Comparison of ENCODE assay signal across 7 cellular contexts in genomic region chr15:42494998-42495360, GRCh38. TPM values are rescaled to one million over a fixed set of nuclear protein-coding genes. Genes with fewer than 3 reads are reported as not detected.
DNase-seq lines count a peak whose midpoint lies in the region; ATAC-seq and TF ChIP-seq lines count a peak whose summit lies in the region.

No MANE protein-coding gene starts in this region.

- in situ Hi-C loops in astrocyte of the cerebellum (cut with HindIII; ENCODE audit: low sequenced_read_pairs) = no loop called here

- DNase-seq in NCI-H460 (ENCODE audit: extremely low read depth, low read depth) (peak; percentile 33), astrocyte of the cerebellum (ENCODE audit: low read depth) (no peak), hippocampal formation (lab: John Stamatoyannopoulos, UW) (peak; percentile 67 to 75), putamen (ENCODE audit: low spot score) (peak; percentile 82), SIG-M5 (lab: John Stamatoyannopoulos, UW) (no peak)

- no peak for TF ChIP-seq CTCF in astrocyte of the cerebellum (IDR thresholded peaks at IDR 0.05; ENCODE audit: low read depth, low read length, missing control alignments)

- ATAC-seq in HG03442 (IDR thresholded peaks at IDR 0.05; ENCODE audit: unreplicated experiment) = no peak

- H3K4me3 ChIP-seq in GM08714 (ENCODE audit: low read length) (peak overlapping the region; percentile 77), astrocyte of the cerebellum (ENCODE audit: low read depth, low read length) (peak overlapping the region; percentile 58)

RNA-seq across cellular contexts. Expression of gene SNAP23, which starts 0.5 kb away (rescaled TPM):
- total RNA-seq in NCI-H460 (2014; rRNA removed; shearing (Covaris generic)) = 31.6 and 37.9 TPM in 2 replicates
- polyA plus RNA-seq in NCI-H460 (2014; cell fraction: nucleus; rRNA removed) = 24.1 and 25.2 TPM in 2 replicates

RNA-seq across cellular contexts. Expression of gene ZNF106, which starts 4.0 kb away (rescaled TPM):
- total RNA-seq in NCI-H460 (2014; rRNA removed; shearing (Covaris generic)) = 24.7 and 28.2 TPM in 2 replicates
- polyA plus RNA-seq in NCI-H460 (2014; cell fraction: nucleus; rRNA removed) = 10.2 and 12.9 TPM in 2 replicates

RNA-seq across cellular contexts. Expression of gene LRRC57, which starts 53.6 kb away (rescaled TPM):
- 19.8 TPM in 2 replicates for total RNA-seq in NCI-H460 (2014; rRNA removed; shearing (Covaris generic))
- polyA plus RNA-seq in NCI-H460 (2014; cell fraction: nucleus; rRNA removed) = 12.1 and 18.2 TPM in 2 replicates

RNA-seq across cellular contexts. Expression of gene HAUS2, which starts 53.7 kb away (rescaled TPM):
- 39.3 and 41.3 TPM in 2 replicates for total RNA-seq in NCI-H460 (2014; rRNA removed; shearing (Covaris generic))
- polyA plus RNA-seq in NCI-H460 (2014; cell fraction: nucleus; rRNA removed) = 39.7 and 107 TPM in 2 replicates

Comparison
In these comparisons a context has a peak if more than half of its experiments do, and no peak if none do; other contexts are left out.
1. DNase-seq: peak in NCI-H460 (single experiment), hippocampal formation (2 of 2) and putamen (single experiment); none in astrocyte of the cerebellum (single experiment) and SIG-M5 (single experiment).